In the genomic region with DNA sequence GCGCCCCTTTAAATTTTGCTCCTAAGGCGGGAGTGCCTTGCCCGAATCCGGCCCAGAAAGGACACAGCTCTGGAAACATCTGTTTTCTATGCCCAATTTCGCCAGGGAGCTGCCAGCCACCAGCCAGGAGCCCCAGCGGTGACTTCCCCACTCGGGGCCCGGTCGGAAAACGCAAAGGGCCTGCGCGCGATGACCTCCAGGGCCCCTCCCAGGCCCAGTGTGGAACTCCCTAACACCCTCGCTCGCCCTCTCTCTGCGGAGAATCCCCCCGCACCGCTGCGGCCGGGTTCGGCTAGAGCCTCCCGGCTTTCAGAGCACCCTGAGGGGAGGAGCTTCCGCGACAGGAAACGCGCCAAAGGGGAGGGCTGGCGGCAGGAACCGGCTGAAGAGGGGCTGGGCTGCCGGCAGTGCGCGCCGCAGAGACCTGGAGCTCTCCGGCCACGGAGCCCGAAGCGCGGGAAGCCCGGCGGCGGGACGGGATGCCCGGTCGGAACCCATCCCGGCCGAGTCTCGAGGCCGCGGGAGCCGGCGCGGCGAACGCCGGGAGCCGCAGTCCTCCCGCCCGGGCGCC, we compare ENCODE assay signal across 8 cellular contexts. TPM values are rescaled to one million over a fixed set of nuclear protein-coding genes. Genes with fewer than 3 reads are reported as not detected.
A peak's percentile ranks its signal among the peaks of the same experiment; 100 is the strongest.
DNase-seq lines count a peak whose midpoint lies in the region; ATAC-seq and TF ChIP-seq lines count a peak whose summit lies in the region.

No MANE protein-coding gene starts in this region.

- intact Hi-C loops in left lung (cut with DNase I): no loop called here

- CTCF ChIA-PET in BJ (lab: Yijun Ruan, JAX): interaction anchor here (0.7 to 2.9 kb wide), 8 partner anchors 14 to 204 kb away, joined by 3 to 13 read pairs (median 4); partner anchors contain the start of gene TFAP2E

- DNase-seq in BJ (ENCODE audit: low read depth) (peak; percentile 40), NCI-H460 (ENCODE audit: extremely low read depth, low read depth) (peak; percentile 74), coronary artery (ENCODE audit: low spot score) (peak; percentile 88), left lung (peak; percentile 95 to 96)
- DNase-seq in activated CD4-positive, alpha-beta T cell treated with anti-CD3 and anti-CD28 coated beads for 4 hours: peak; percentile 71 to 77
- DNase-seq in stimulated activated CD4-positive, alpha-beta T cell treated with anti-CD3 and anti-CD28 coated beads, Interleukin-2, amount 100 ng/mL, for 4 hours (ENCODE audit: low read depth): peak; percentile 59

- peak overlapping the region; percentile 75 to 87 for H3K27ac ChIP-seq in coronary artery
- H3K27ac ChIP-seq in left lung: peak overlapping the region; percentile 84 to 90

- ATAC-seq in HG03432 (IDR thresholded peaks at IDR 0.05; ENCODE audit: unreplicated experiment) (peak; percentile 86), left lung (peak; percentile 96)

- H3K4me1 ChIP-seq in left lung: peaks cover 0 to 12% of the 10 kb centered on the region in 2 donors

- TF ChIP-seq CTCF in BJ (IDR thresholded peaks at IDR 0.05; ENCODE audit: insufficient read depth, low read depth, low read length) (peak; percentile 40; the same call in 1 of the 2 replicates), coronary artery (IDR thresholded peaks at IDR 0.05) (no peak), left lung (IDR thresholded peaks at IDR 0.05) (no peak)

- H3K27me3 ChIP-seq in BJ (ENCODE audit: control insufficient read depth, insufficient read depth, low read length) (no peaks in the 10 kb centered on the region), left lung (no peaks in the 10 kb centered on the region)

- H3K36me3 ChIP-seq in BJ (ENCODE audit: control insufficient read depth, insufficient read depth, low read length) (no peaks in the 10 kb centered on the region), left lung (no peaks in the 10 kb centered on the region)

- TF ChIP-seq POLR2A in GM19193 (IDR thresholded peaks at IDR 0.05; ENCODE audit: extremely low read depth, insufficient read depth, insufficient read length): peak; percentile 78

- POLR2A ChIA-PET in BJ (lab: Charles Lee): no interaction called here

- H3K4me3 ChIP-seq in BJ (ENCODE audit: low read depth, low read length): peak overlapping the region; percentile 58
- peak overlapping the region; percentile 86 for H3K4me3 ChIP-seq in coronary artery
- peak overlapping the region; percentile 89 to 100 for H3K4me3 ChIP-seq in left lung

- no peaks in the 10 kb centered on the region for H3K9me3 ChIP-seq in left lung

RNA-seq across cellular contexts. Expression of gene CLSPN, which starts 0.5 kb away (rescaled TPM):
- polyA plus RNA-seq in BJ (2011; rRNA removed): 2.4 and 4.1 TPM in 2 replicates
- 3.5 and 4.0 TPM in 2 replicates for polyA minus RNA-seq in BJ (2011; rRNA and poly(A)+ RNA removed)
- 8.2 and 9.2 TPM in 2 replicates for total RNA-seq in NCI-H460 (2014; rRNA removed; shearing (Covaris generic))
- 6.9 and 16.0 TPM in 2 replicates for polyA plus RNA-seq in NCI-H460 (2014; cell fraction: nucleus; rRNA removed)
- total RNA-seq in left lung: 10 to 100 TPM in 1 of 2 donors, 1 to 10 TPM in 1; 9.1 to 10.6 TPM

RNA-seq across cellular contexts. Expression of gene AGO4, which starts 38.5 kb away (rescaled TPM):
- polyA plus RNA-seq in BJ (2011; rRNA removed): 8.9 and 9.5 TPM in 2 replicates
- 24.6 and 33.6 TPM in 2 replicates for polyA minus RNA-seq in BJ (2011; rRNA and poly(A)+ RNA removed)
- 8.1 and 9.3 TPM in 2 replicates for total RNA-seq in NCI-H460 (2014; rRNA removed; shearing (Covaris generic))
- polyA plus RNA-seq in NCI-H460 (2014; cell fraction: nucleus; rRNA removed): 4.0 and 7.0 TPM in 2 replicates
- total RNA-seq in left lung: 10 to 100 TPM; 16.9 to 23.6 TPM

RNA-seq across cellular contexts. Expression of gene C1orf216, which starts 50.6 kb away (rescaled TPM):
- polyA plus RNA-seq in BJ (2011; rRNA removed): 18.2 and 18.6 TPM in 2 replicates
- 16.1 and 18.5 TPM in 2 replicates for polyA minus RNA-seq in BJ (2011; rRNA and poly(A)+ RNA removed)
- total RNA-seq in NCI-H460 (2014; rRNA removed; shearing (Covaris generic)): 5.1 and 5.5 TPM in 2 replicates
- polyA plus RNA-seq in NCI-H460 (2014; cell fraction: nucleus; rRNA removed): 21.8 and 34.5 TPM in 2 replicates
- 10 to 100 TPM; 15.3 to 16.1 TPM for total RNA-seq in left lung

Comparison
In these comparisons a context has a peak if more than half of its experiments do, and no peak if none do; other contexts are left out.
1. Peak in every context shown above with its lines: DNase-seq, ATAC-seq, H3K4me3 ChIP-seq and H3K27ac ChIP-seq.
2. DNase-seq: peak in every context shown above with its lines; median percentile 96 in left lung; 88 in coronary artery; 74 in NCI-H460; 74 in activated CD4-positive, alpha-beta T cell treated with anti-CD3 and anti-CD28 coated beads for 4 hours; 59 in stimulated activated CD4-positive, alpha-beta T cell treated with anti-CD3 and anti-CD28 coated beads, Interleukin-2, amount 100 ng/mL, for 4 hours; 40 in BJ.